ENCODE assay signal across 29 cellular contexts in the genomic region with DNA sequence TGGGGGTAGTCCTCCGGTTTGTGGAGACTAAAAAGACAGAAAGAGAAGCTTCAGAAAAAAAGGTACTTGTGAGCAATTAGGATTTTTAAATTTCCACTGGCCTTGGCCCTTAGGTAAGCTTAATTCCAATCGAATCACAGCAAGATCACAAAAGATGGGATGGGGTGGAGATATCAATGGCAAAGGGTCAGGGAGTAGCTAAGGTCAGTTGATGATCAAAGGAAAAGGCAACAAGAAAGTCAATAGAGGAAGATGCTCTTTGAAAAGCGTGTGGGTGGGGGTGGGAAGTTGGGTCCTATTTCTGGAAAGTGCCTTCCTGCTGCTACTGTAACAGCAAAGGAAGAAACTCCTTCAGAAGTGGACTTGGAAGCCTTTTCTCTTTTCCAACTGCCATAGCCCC. TPM values are rescaled to one million over a fixed set of nuclear protein-coding genes. Genes with fewer than 3 reads are reported as not detected.
"Had no signal": no experiment of that assay in that cellular context is flagged by ENCODE, and none has a peak within 500 bp of the region (broad histone marks: within the 10 kb centered on the region; RNA-seq: fewer than 3 reads in every experiment).

No MANE protein-coding gene starts in this region.

- H3K27ac Mint-ChIP-seq: immature natural killer cell; nephron progenitor cell; stimulated activated naive B cell treated with anti-CD40 and anti-IgM and Interleukin-4, amounts not matched to agents 10 μg/mL and 1 μg/mL and 100 μg/mL, for 72 hours; stimulated activated naive CD8-positive, alpha-beta T cell treated with anti-CD3 and anti-CD28 coated beads, Interleukin-15, Interleukin-2, amounts not matched to agents 100 ng/mL and 50 ng/mL, for 24 hours had no signal

- H3K27me3 ChIP-seq: esophagus squamous epithelium, ovary, spleen, transverse colon, upper lobe of right lung, vagina had no signal

- H3K9me3 Mint-ChIP-seq: immature natural killer cell; stimulated activated naive B cell treated with anti-CD40 and anti-IgM and Interleukin-4, amounts not matched to agents 10 μg/mL and 1 μg/mL and 100 μg/mL, for 72 hours; stimulated activated naive CD8-positive, alpha-beta T cell treated with anti-CD3 and anti-CD28 coated beads, Interleukin-15, Interleukin-2, amounts not matched to agents 100 ng/mL and 50 ng/mL, for 24 hours had no signal

- DNase-seq: dermis blood vessel endothelial cell; effector memory CD4-positive, alpha-beta T cell; erythroblast; esophagus squamous epithelium; foreskin melanocyte; hypothalamus; immature natural killer cell; islet precursor cell; mesendoderm; midbrain; naive thymus-derived CD4-positive, alpha-beta T cell; nephron progenitor cell; occipital lobe; ovary; posterior cingulate gyrus; psoas muscle; right cardiac atrium; spleen; stimulated activated CD4-positive, alpha-beta T cell treated with anti-CD3 and anti-CD28 coated beads, Interleukin-2, amount 100 ng/mL, for 48 hours; stimulated activated naive B cell treated with anti-CD40 and anti-IgM and Interleukin-4, amounts not matched to agents 10 μg/mL and 1 μg/mL and 100 μg/mL, for 72 hours; transverse colon; upper lobe of right lung had no signal

- H3K4me1 ChIP-seq: esophagus squamous epithelium, psoas muscle, spleen, upper lobe of right lung, vagina had no signal

- H3K27ac ChIP-seq: coronary artery, esophagus squamous epithelium, ovary, psoas muscle, skin epidermis, spleen, thoracic aorta, upper lobe of right lung, vagina had no signal

- H3K4me1 Mint-ChIP-seq: naive thymus-derived CD4-positive, alpha-beta T cell; stimulated activated naive B cell treated with anti-CD40 and anti-IgM and Interleukin-4, amounts not matched to agents 10 μg/mL and 1 μg/mL and 100 μg/mL, for 72 hours had no signal

- H3K4me3 ChIP-seq: coronary artery, esophagus squamous epithelium, ovary, psoas muscle, skin epidermis, spleen, thoracic aorta, transverse colon, upper lobe of right lung, vagina had no signal

- H3K36me3 ChIP-seq: ovary, thoracic aorta had no signal

- H3K27me3 Mint-ChIP-seq: naive thymus-derived CD4-positive, alpha-beta T cell; stimulated activated naive B cell treated with anti-CD40 and anti-IgM and Interleukin-4, amounts not matched to agents 10 μg/mL and 1 μg/mL and 100 μg/mL, for 72 hours; stimulated activated naive CD8-positive, alpha-beta T cell treated with anti-CD3 and anti-CD28 coated beads, Interleukin-15, Interleukin-2, amounts not matched to agents 100 ng/mL and 50 ng/mL, for 24 hours had no signal

- H3K9me3 ChIP-seq: esophagus squamous epithelium, ovary, psoas muscle, spleen, thoracic aorta, transverse colon, upper lobe of right lung, vagina had no signal

- FAIRE-seq: endothelial cell of umbilical vein had no signal

- H3K4me3 Mint-ChIP-seq: immature natural killer cell; naive thymus-derived CD4-positive, alpha-beta T cell; nephron progenitor cell; stimulated activated naive B cell treated with anti-CD40 and anti-IgM and Interleukin-4, amounts not matched to agents 10 μg/mL and 1 μg/mL and 100 μg/mL, for 72 hours; stimulated activated naive CD8-positive, alpha-beta T cell treated with anti-CD3 and anti-CD28 coated beads, Interleukin-15, Interleukin-2, amounts not matched to agents 100 ng/mL and 50 ng/mL, for 24 hours had no signal

RNA-seq across cellular contexts. Expression of gene SLC45A2, which starts 51.2 kb away (rescaled TPM):
- total RNA-seq: dermis blood vessel endothelial cell, endothelial cell of umbilical vein, renal cortical epithelial cell, thoracic aorta, upper lobe of right lung, vagina had no signal
- polyA plus RNA-seq: endothelial cell of umbilical vein; immature natural killer cell; naive thymus-derived CD4-positive, alpha-beta T cell; ovary had no signal
